8 cellular contexts compared by ENCODE assay signal in the genomic region with DNA sequence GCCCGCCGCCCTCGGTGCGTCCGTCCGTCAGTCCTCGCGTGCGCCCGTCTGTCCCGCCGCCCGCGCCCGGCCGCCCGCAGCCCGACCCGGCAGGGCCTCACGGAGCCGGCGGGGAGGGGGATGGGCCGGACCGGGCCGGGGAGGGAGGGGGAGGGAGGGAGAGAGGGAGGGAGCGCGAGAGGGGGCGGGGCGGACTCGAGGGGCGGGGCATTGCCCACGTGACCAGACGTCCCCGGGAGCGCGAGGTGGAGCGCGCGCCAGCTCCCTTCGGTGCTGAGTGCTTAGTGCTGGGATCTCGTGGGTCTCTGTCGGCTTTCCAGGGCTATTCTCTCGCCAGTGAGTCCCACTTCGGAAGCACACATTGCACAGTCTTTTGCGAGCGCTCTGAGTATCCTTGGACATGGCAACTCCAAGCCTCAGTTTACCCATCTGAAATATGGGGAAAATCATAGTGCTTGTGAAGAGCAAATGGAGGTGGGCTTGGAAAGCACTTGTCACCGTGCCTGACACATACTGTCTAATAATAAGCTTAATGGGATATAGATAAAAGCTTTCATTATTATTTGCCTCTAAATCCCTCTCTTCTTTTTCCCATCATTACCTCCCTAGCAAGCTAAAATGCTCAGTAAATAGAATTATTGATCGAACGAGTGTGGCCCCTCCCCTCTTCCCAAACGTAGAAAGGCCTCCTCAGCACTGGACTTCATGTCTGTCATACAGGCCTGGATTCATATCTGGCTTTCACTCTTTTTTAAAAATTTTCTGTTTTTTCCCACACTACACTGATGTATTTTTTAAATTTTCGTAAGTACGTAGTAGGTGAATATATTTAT. TPM values are rescaled to one million over a fixed set of nuclear protein-coding genes. Genes with fewer than 3 reads are reported as not detected.
DNase-seq lines count a peak whose midpoint lies in the region; ATAC-seq and TF ChIP-seq lines count a peak whose summit lies in the region.

A gene (minus strand): TSS at position 122 of the 833 bp plus-strand sequence. CDS start 43,296 bp downstream, outside the sequence.

- DNase-seq in Caki2 (ENCODE audit: low read depth) = peak; percentile 64
- peak; percentile 71 for DNase-seq in Jurkat, Clone E6-1 (ENCODE audit: low read depth, low spot score)
- DNase-seq in Panc1 (ENCODE audit: low read depth, low spot score) = peak; percentile 41
- peak; percentile 86 to 89 for DNase-seq in activated T-cell treated with anti-CD3 and anti-CD28 coated beads, Interleukin-2, amount 50 U/mL, for 48 hours
- peak; percentile 96 for DNase-seq in esophagus muscularis mucosa (ENCODE audit: extremely low spot score)
- DNase-seq in myocyte (ENCODE audit: low read depth) = peak; percentile 80
- peak; percentile 72 to 83 for DNase-seq in stimulated activated CD8-positive, alpha-beta memory T cell treated with anti-CD3 and anti-CD28 coated beads, Interleukin-7, amount 100 ng/mL, for 4 hours (ENCODE audit: low read depth in 2 of 2)

- intact Hi-C loops in Panc1 (cut with micrococcal nuclease; ENCODE audit: unreplicated experiment) = no loop called here
- intact Hi-C loops in esophagus muscularis mucosa (cut with DNase I) = no loop called here

- no peak for TF ChIP-seq EP300 in esophagus muscularis mucosa (IDR thresholded peaks at IDR 0.05)

- no peaks in the 10 kb centered on the region; the same call in 1 of the 2 replicates for H3K36me3 ChIP-seq in Panc1 (ENCODE audit: control insufficient read depth, insufficient read depth, low read length)
- no peaks in the 10 kb centered on the region for H3K36me3 ChIP-seq in esophagus muscularis mucosa

- CTCF ChIA-PET in Panc1 (lab: Charles Lee) = no interaction called here

- POLR2A ChIA-PET in Panc1 (lab: Charles Lee) = no interaction called here

- ATAC-seq in GM21528 (IDR thresholded peaks at IDR 0.05; ENCODE audit: low FRiP score, unreplicated experiment) (peak; percentile 53), Panc1 (peak; percentile 88)

- TF ChIP-seq POLR2A in esophagus muscularis mucosa (IDR thresholded peaks at IDR 0.05; ENCODE audit: low read depth) = no peak

- WGBS in esophagus muscularis mucosa = 54% methylated on average over 6 of the region's 52 CpGs

- H3K27ac ChIP-seq in Panc1 (ENCODE audit: low read length) = peak within 1 kb of the TSS; percentile 92
- peak within 1 kb of the TSS; percentile 89 to 93 (median 92) for H3K27ac ChIP-seq in esophagus muscularis mucosa (replicated peaks in 1 of 4)

- H3K27me3 ChIP-seq in Panc1 (ENCODE audit: control insufficient read depth, insufficient read depth, low read length) (no peaks in the 10 kb centered on the region), esophagus muscularis mucosa (no peaks in the 10 kb centered on the region)

- in situ Hi-C loops in Caki2 (cut with HindIII; ENCODE audit: low pct_unique_long_range_greater_than_20kb, low sequenced_read_pairs) = loop anchor here (25.0 kb wide), 1 partner anchor 362 kb away; no protein-coding TSS in a partner anchor
- in situ Hi-C loops in Panc1 (cut with HindIII; ENCODE audit: low pct_unique_long_range_greater_than_20kb, low sequenced_read_pairs) = no loop called here

- BruUV-seq in Panc1 (replicated peaks; lab: Mats Ljungman, UMichigan) = TSS peak; percentile 98

- H3K4me1 ChIP-seq in Panc1 (ENCODE audit: control insufficient read depth, insufficient read depth, low read length) (peaks cover 4% of the 10 kb centered on the region; the same call in 1 of the 2 replicates), esophagus muscularis mucosa (peaks cover 28 to 44% (median 42%) of the 10 kb centered on the region in 4 donors)

- TF ChIP-seq CTCF in Panc1 (IDR thresholded peaks at IDR 0.05) = no peak
- TF ChIP-seq CTCF in esophagus muscularis mucosa (IDR thresholded peaks at IDR 0.05) = no peak

- peak within 1 kb of the TSS; percentile 79 for H3K4me3 ChIP-seq in Jurkat, Clone E6-1 (ENCODE audit: low read length)
- peak within 1 kb of the TSS; percentile 86 to 96 for H3K4me3 ChIP-seq in Panc1 (ENCODE audit: low read depth in 2 of 2, low read length in 2 of 2)
- peak within 1 kb of the TSS; percentile 84 to 100 (median 94) for H3K4me3 ChIP-seq in esophagus muscularis mucosa

- H3K9me3 ChIP-seq in Panc1 (ENCODE audit: control insufficient read depth, insufficient read depth, low read depth, low read length) (no peaks in the 10 kb centered on the region), esophagus muscularis mucosa (no peaks in the 10 kb centered on the region)

RNA-seq across cellular contexts. Expression of the gene that starts here (rescaled TPM):
- total RNA-seq in Caki2 (2014; rRNA removed; shearing (Covaris generic); ENCODE audit: low replicate concordance) = 1.6 and 2.2 TPM in 2 replicates
- polyA plus RNA-seq in Jurkat, Clone E6-1 (2012; ENCODE audit: insufficient read depth, insufficient read length) = 17.8 TPM
- total RNA-seq in Panc1 (2021; ENCODE audit: unreplicated experiment) (28.9 TPM), esophagus muscularis mucosa (10 to 100 TPM; 14.9 to 30.2 (median 23.3) TPM), myocyte (8.9 and 10.5 TPM in 2 replicates)
- polyA plus RNA-seq in Panc1 (2012; ENCODE audit: insufficient read length) = 20.6 TPM
- 13.6 TPM for polyA plus RNA-seq in myocyte (2012)

Comparison
In these comparisons a context has a peak if more than half of its experiments do, and no peak if none do; other contexts are left out.
1. Peak in every context shown above with its lines: DNase-seq, ATAC-seq, H3K4me3 ChIP-seq and H3K27ac ChIP-seq.
2. DNase-seq: peak in every context shown above with its lines; median percentile 96 in esophagus muscularis mucosa; 88 in activated T-cell treated with anti-CD3 and anti-CD28 coated beads, Interleukin-2, amount 50 U/mL, for 48 hours; 80 in myocyte; 78 in stimulated activated CD8-positive, alpha-beta memory T cell treated with anti-CD3 and anti-CD28 coated beads, Interleukin-7, amount 100 ng/mL, for 4 hours; 71 in Jurkat, Clone E6-1; 64 in Caki2; 41 in Panc1.